In the genomic region with DNA sequence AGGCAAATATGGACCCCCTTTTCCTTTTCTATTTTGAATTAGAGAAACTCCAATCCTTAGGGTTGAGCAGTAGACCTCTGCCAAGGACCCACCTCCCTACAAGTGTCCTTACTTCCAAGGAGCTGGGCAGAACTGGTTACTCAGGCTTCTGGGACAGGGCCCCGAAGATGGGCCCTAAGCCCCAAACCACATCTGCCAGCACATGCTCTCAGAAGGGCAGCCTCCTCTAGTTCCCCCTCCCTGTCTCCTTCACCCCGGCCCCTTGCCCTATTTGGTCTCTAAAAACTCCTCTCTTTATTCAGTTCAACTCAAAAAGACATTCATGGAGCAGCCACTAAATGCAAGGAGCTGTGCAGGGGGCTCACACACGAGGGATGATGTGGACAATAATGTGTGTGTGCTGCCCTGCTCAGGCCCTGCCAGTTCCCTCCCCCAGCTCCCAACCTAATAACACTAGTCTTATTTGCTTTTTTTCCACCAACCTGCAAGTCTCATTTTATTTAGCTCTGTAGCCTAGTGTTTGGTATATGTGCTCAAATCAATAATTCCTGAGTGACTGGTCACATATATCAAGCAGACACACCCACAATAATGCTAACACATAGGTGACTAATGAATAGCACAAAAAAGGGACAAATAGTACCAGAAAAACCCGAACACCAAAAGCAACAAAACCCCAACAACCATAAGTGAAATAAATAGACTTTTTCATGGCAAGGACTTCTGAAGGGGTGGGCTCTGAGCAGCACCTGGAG, we compare ENCODE assay signal across 27 cellular contexts. TPM values are rescaled to one million over a fixed set of nuclear protein-coding genes. Genes with fewer than 3 reads are reported as not detected.
A peak's percentile ranks its signal among the peaks of the same experiment; 100 is the strongest.
DNase-seq lines count a peak whose midpoint lies in the region; ATAC-seq, FAIRE-seq and TF ChIP-seq lines count a peak whose summit lies in the region.
"Had no signal": no experiment of that assay in that cellular context is flagged by ENCODE, and none has a peak within 500 bp of the region (broad histone marks: within the 10 kb centered on the region; RNA-seq: fewer than 3 reads in every experiment).

No MANE protein-coding gene starts in this region.

- CTCF ChIA-PET in RWPE1 (lab: Yijun Ruan, JAX): no interaction called here

- no peaks in the 10 kb centered on the region for H3K9me3 ChIP-seq in neutrophil
- no peaks in the 10 kb centered on the region for H3K9me3 ChIP-seq in pancreas
- no peaks in the 10 kb centered on the region for H3K9me3 ChIP-seq in heart left ventricle

- H3K4me3 ChIP-seq in neutrophil (ENCODE audit: low read depth in 1 of 2, low read length in 1 of 2): no peak overlapping the region
- H3K4me3 ChIP-seq in pancreas: no peak overlapping the region
- no peak overlapping the region for H3K4me3 ChIP-seq in heart left ventricle
- H3K4me3 ChIP-seq: cardiac muscle cell, coronary artery, skin epidermis had no signal

- H3K27ac ChIP-seq in RWPE1 (peak overlapping the region; percentile 37; the same call in 1 of the 2 replicates), epithelial cell of prostate (peak overlapping the region; percentile 44), neutrophil (peak overlapping the region; percentile 85), pancreas (no peak overlapping the region), heart left ventricle (no peak overlapping the region)
- H3K27ac ChIP-seq: C4-2B, cardiac muscle cell, coronary artery had no signal

- TF ChIP-seq POLR2A in heart left ventricle (IDR thresholded peaks at IDR 0.05): no peak

- peaks cover 7% of the 10 kb centered on the region for H3K36me3 ChIP-seq in neutrophil
- H3K36me3 ChIP-seq in pancreas: peaks cover 0 to 4% (median 0%) of the 10 kb centered on the region in 3 donors
- H3K36me3 ChIP-seq in heart left ventricle: peaks cover 0 to 6% (median 4%) of the 10 kb centered on the region in 9 donors
- H3K36me3 ChIP-seq: cardiac muscle cell had no signal

- TF ChIP-seq CTCF in RWPE1 (conservative IDR thresholded peaks at IDR 0.05; ENCODE audit: low read depth) (no peak), neutrophil (IDR thresholded peaks at IDR 0.05) (no peak), pancreas (IDR thresholded peaks at IDR 0.05) (no peak), heart left ventricle (IDR thresholded peaks at IDR 0.05) (no peak)

- H3K4me1 ChIP-seq in neutrophil (ENCODE audit: control insufficient read depth in 1 of 2, insufficient read depth in 1 of 2, low read depth in 1 of 2, low read length in 1 of 2): peaks cover 93 to 94% of the 10 kb centered on the region in 2 experiments
- H3K4me1 ChIP-seq in pancreas: no peaks in the 10 kb centered on the region
- H3K4me1 ChIP-seq in heart left ventricle: peaks cover 0 to 54% (median 34%) of the 10 kb centered on the region in 12 donors

- H3K9me3 Mint-ChIP-seq in stimulated activated memory B cell treated with anti-CD40 and anti-IgM and Interleukin-4, amounts not matched to agents 10 μg/mL and 1 μg/mL and 100 μg/mL, for 72 hours: no peaks in the 10 kb centered on the region
- H3K9me3 Mint-ChIP-seq: activated naive CD4-positive, alpha-beta T cell treated with anti-CD3 and anti-CD28 coated beads, Interleukin-2, amount 10 ng/mL, durations not matched to agents 7 days and 5 days; WTC11 had no signal

- no peak overlapping the region for H3K4me3 Mint-ChIP-seq in stimulated activated memory B cell treated with anti-CD40 and anti-IgM and Interleukin-4, amounts not matched to agents 10 μg/mL and 1 μg/mL and 100 μg/mL, for 72 hours
- H3K4me3 Mint-ChIP-seq: activated naive CD4-positive, alpha-beta T cell treated with anti-CD3 and anti-CD28 coated beads, Interleukin-2, amount 10 ng/mL, durations not matched to agents 7 days and 5 days; WTC11 had no signal

- H3K36me3 Mint-ChIP-seq in stimulated activated memory B cell treated with anti-CD40 and anti-IgM and Interleukin-4, amounts not matched to agents 10 μg/mL and 1 μg/mL and 100 μg/mL, for 72 hours: peaks cover 15% of the 10 kb centered on the region
- H3K36me3 Mint-ChIP-seq: WTC11 had no signal

- H3K27me3 ChIP-seq in neutrophil (no peaks in the 10 kb centered on the region), pancreas (no peaks in the 10 kb centered on the region), heart left ventricle (no peaks in the 10 kb centered on the region)
- H3K27me3 ChIP-seq: cardiac muscle cell had no signal

- H3K4me1 Mint-ChIP-seq in stimulated activated memory B cell treated with anti-CD40 and anti-IgM and Interleukin-4, amounts not matched to agents 10 μg/mL and 1 μg/mL and 100 μg/mL, for 72 hours: peaks cover 50% of the 10 kb centered on the region

- ATAC-seq in pancreas (no peak), heart left ventricle (no peak), GM21515 (IDR thresholded peaks at IDR 0.05; ENCODE audit: unreplicated experiment) (no peak)
- no peak for ATAC-seq in stimulated activated memory B cell treated with anti-CD40 and anti-IgM and Interleukin-4, amounts not matched to agents 10 μg/mL and 1 μg/mL and 100 μg/mL, for 72 hours
- ATAC-seq: WTC11 had no signal

- no peaks in the 10 kb centered on the region for H3K27me3 Mint-ChIP-seq in stimulated activated memory B cell treated with anti-CD40 and anti-IgM and Interleukin-4, amounts not matched to agents 10 μg/mL and 1 μg/mL and 100 μg/mL, for 72 hours
- H3K27me3 Mint-ChIP-seq: activated naive CD4-positive, alpha-beta T cell treated with anti-CD3 and anti-CD28 coated beads, Interleukin-2, amount 10 ng/mL, durations not matched to agents 7 days and 5 days had no signal

- POLR2A ChIA-PET in RWPE1 (lab: Yijun Ruan, JAX; ENCODE audit: low non-redundant PET): no interaction called here

- intact Hi-C loops in pancreas (cut with DNase I): no loop called here
- intact Hi-C loops in heart left ventricle (cut with DNase I): no loop called here

- H3K27ac Mint-ChIP-seq in stimulated activated memory B cell treated with anti-CD40 and anti-IgM and Interleukin-4, amounts not matched to agents 10 μg/mL and 1 μg/mL and 100 μg/mL, for 72 hours: no peak overlapping the region
- H3K27ac Mint-ChIP-seq: activated naive CD4-positive, alpha-beta T cell treated with anti-CD3 and anti-CD28 coated beads, Interleukin-2, amount 10 ng/mL, durations not matched to agents 7 days and 5 days; WTC11 had no signal

- WGBS in pancreas, 2 donors: 85 to 91% methylated on average over 4 of the region's 4 CpGs
- WGBS in heart left ventricle, 4 donors: 86 to 96% (median 90%) methylated on average over 4 of the region's 4 CpGs

- no peak for FAIRE-seq in pancreas (lab: Jason Lieb, UNC)
- FAIRE-seq: RCC 7860, urothelium cell line had no signal

- DNase-seq in ELR (ENCODE audit: low read depth) (peak; percentile 24), RWPE1 (ENCODE audit: low spot score) (no peak), epithelial cell of prostate (ENCODE audit: low read depth, low spot score) (no peak), pancreas (no peak), heart left ventricle (no peak)
- DNase-seq: ACHN; activated CD4-positive, alpha-beta T cell treated with anti-CD3 and anti-CD28 coated beads, Interleukin-2, amount 50 U/mL, for 1 hour; activated naive CD4-positive, alpha-beta T cell treated with anti-CD3 and anti-CD28 coated beads, Interleukin-2, amount 10 ng/mL, durations not matched to agents 7 days and 5 days; amygdala; KG1; kidney glomerular epithelial cell; NCI-H1048; NCI-H187; NCI-H526; occipital lobe; stimulated activated CD4-positive, alpha-beta T cell treated with anti-CD3 and anti-CD28 coated beads, Interleukin-1b, Interleukin-23, amount 100 ng/mL, for 48 hours; T-helper 9 cell had no signal

RNA-seq across cellular contexts. Expression of gene ZDHHC3, which starts 12.2 kb away (rescaled TPM):
- 10 to 100 TPM; 16.1 to 28.3 (median 20.8) TPM for total RNA-seq in pancreas
- polyA plus RNA-seq in pancreas: 10 to 100 TPM; 11.4 to 15.9 TPM
- total RNA-seq in heart left ventricle: 10 to 100 TPM; 40.5 to 94.7 (median 52.7) TPM
- polyA plus RNA-seq in heart left ventricle: 10 to 100 TPM; 17.9 to 54.0 TPM

RNA-seq across cellular contexts. Expression of gene EXOSC7, which starts 12.3 kb away (rescaled TPM):
- 10 to 100 TPM in 5 of 6 donors, 1 to 10 TPM in 1; 9.2 to 18.0 (median 13.0) TPM for total RNA-seq in pancreas
- 10 to 100 TPM; 18.8 to 21.8 TPM for polyA plus RNA-seq in pancreas
- total RNA-seq in heart left ventricle: 10 to 100 TPM; 23.8 to 87.3 (median 30.7) TPM
- polyA plus RNA-seq in heart left ventricle: 10 to 100 TPM; 34.8 to 52.5 TPM

Comparison
In these comparisons a context has a peak if more than half of its experiments do, and no peak if none do; other contexts are left out.
1. H3K27ac ChIP-seq: peak in RWPE1 (single experiment), epithelial cell of prostate (single experiment) and neutrophil (single experiment); none in pancreas (0 of 4) and heart left ventricle (0 of 12).